2 cellular contexts compared by ENCODE assay signal in genomic region chrX:47198026-47198686, GRCh38.
TF ChIP-seq lines count a peak whose summit lies in the region.

No MANE protein-coding gene starts in this region.

TF ChIP-seq in H1, 55 proteins besides CTCF, POLR2A, EP300 and RAD21:
- TF ChIP-seq TEAD4 (IDR thresholded peaks at IDR 0.05; ENCODE audit: low read depth, low read length) (peak; percentile 71), SIX5 (IDR thresholded peaks at IDR 0.05; ENCODE audit: low read depth, low read length) (no peak)

TF ChIP-seq in neural cell, 6 proteins besides CTCF, POLR2A, EP300 and RAD21:
- TF ChIP-seq EZH2 (IDR thresholded peaks at IDR 0.05; ENCODE audit: borderline replicate concordance, insufficient read depth, low read length, poor library complexity, severe bottlenecking): no peak
- TF ChIP-seq REST (IDR thresholded peaks at IDR 0.05; ENCODE audit: borderline replicate concordance): no peak
- no peak for TF ChIP-seq SMC3 (conservative IDR thresholded peaks at IDR 0.05; ENCODE audit: poor library complexity)
- no peak for TF ChIP-seq TAF1 (IDR thresholded peaks at IDR 0.05; ENCODE audit: low read depth)
- no peak for TF ChIP-seq POLR2AphosphoS5 (IDR thresholded peaks at IDR 0.05)
- no peak for TF ChIP-seq MXI1 (conservative IDR thresholded peaks at IDR 0.05; ENCODE audit: poor library complexity, severe bottlenecking)
